ENCODE assay signal across 8 cellular contexts in the genomic region with DNA sequence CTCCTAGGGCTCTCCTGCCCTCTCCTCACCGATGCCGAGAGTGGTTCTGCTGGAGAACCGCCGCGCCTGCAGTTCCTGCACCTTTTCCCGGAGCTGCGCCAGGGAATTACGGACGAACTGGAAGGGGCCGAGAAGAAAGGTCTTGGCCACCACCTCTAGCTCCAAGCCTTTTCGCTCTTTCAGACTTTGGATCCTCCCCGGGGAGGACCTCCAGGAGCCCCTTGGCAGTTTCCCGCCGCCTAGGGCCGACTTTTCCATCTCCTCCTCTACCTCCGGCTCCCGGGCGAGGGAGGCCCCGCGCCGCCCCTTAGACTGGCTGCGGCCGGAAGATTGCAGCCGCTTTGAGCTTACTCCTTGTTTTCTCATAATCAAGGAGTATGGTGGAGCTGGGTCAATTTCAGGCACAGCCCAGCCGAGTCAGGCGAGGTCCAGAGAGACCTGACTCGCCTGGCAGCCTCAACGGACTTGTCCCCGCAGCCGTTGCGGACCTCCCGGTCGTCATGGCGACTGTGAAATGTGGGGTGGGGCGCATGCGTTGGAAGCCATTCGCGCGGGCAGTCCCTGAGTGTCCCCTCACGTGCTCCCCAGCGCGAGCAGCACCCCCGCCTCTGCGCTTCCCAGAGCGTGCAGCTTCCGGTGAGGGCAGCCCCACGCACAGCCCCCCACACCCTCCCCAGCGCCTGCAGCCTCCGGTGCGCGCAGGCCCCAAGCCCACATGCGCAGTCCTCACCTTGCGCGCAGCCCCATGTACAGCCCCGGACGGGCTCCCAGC. TPM values are rescaled to one million over a fixed set of nuclear protein-coding genes. Genes with fewer than 3 reads are reported as not detected.
DNase-seq lines count a peak whose midpoint lies in the region; ATAC-seq and TF ChIP-seq lines count a peak whose summit lies in the region.

A gene (minus strand): TSS at position 466 of the 772 bp plus-strand sequence. CDS start 100 bp downstream, at position 366.

- H3K4me3 Mint-ChIP-seq in IgD-negative memory B cell, result peak within 1 kb of the TSS; percentile 63 to 82 (median 72)
- H3K4me3 Mint-ChIP-seq in T-helper 17 cell, result peak within 1 kb of the TSS; percentile 82

- DNase-seq in AG20443 (ENCODE audit: low spot score) (peak; percentile 38), T-helper 17 cell (peak in 2 of 3 donors; percentile 12 to 24), body of pancreas (peak; percentile 66 to 82 (median 74)), iPS DF 19.7 (ENCODE audit: low read depth, low spot score) (peak; percentile 7), renal cortical epithelial cell (ENCODE audit: low read depth) (peak; percentile 38), LoVo (ENCODE audit: low spot score) (no peak)

- H3K4me1 Mint-ChIP-seq in IgD-negative memory B cell, result peaks cover 0 to 20% (median 15%) of the 10 kb centered on the region in 3 donors
- peaks cover 12% of the 10 kb centered on the region for H3K4me1 Mint-ChIP-seq in T-helper 17 cell

- no peak within 1 kb of the TSS for H3K27ac Mint-ChIP-seq in IgD-negative memory B cell
- no peak within 1 kb of the TSS for H3K27ac Mint-ChIP-seq in T-helper 17 cell

- TF ChIP-seq POLR2A in body of pancreas (IDR thresholded peaks at IDR 0.05), result peak in 2 of 3 donors; percentile 25 to 45

- H3K9me3 Mint-ChIP-seq in IgD-negative memory B cell, result no peaks in the 10 kb centered on the region

- H3K27me3 ChIP-seq in body of pancreas, result no peaks in the 10 kb centered on the region

- peaks cover 24% of the 10 kb centered on the region for H3K27me3 Mint-ChIP-seq in IgD-negative memory B cell
- peaks cover 38% of the 10 kb centered on the region for H3K27me3 Mint-ChIP-seq in T-helper 17 cell

- ATAC-seq in GM19397 (IDR thresholded peaks at IDR 0.05; ENCODE audit: unreplicated experiment) (peak; percentile 78), T-helper 17 cell (peak; percentile 36), body of pancreas (peak; percentile 89)

- peak in 2 of 7 experiments; percentile 7 to 8 for TF ChIP-seq CTCF in body of pancreas (IDR thresholded peaks at IDR 0.05)

- H3K9me3 ChIP-seq in T-helper 17 cell (ENCODE audit: control insufficient read depth, low read length, poor library complexity, severe bottlenecking) (no peaks in the 10 kb centered on the region), body of pancreas (no peaks in the 10 kb centered on the region)

- no peaks in the 10 kb centered on the region for H3K4me1 ChIP-seq in body of pancreas

- peak within 1 kb of the TSS; percentile 48 to 54 for H3K4me3 ChIP-seq in body of pancreas

- intact Hi-C loops in body of pancreas (cut with DNase I), result no loop called here

- H3K36me3 Mint-ChIP-seq in IgD-negative memory B cell, result no peaks in the 10 kb centered on the region
- H3K36me3 Mint-ChIP-seq in T-helper 17 cell (ENCODE audit: low read depth), result peaks cover 6% of the 10 kb centered on the region

- no peaks in the 10 kb centered on the region for H3K36me3 ChIP-seq in body of pancreas (replicated peaks in 1 of 2; ENCODE audit: insufficient read depth in 1 of 2, low read depth in 2 of 2)

- WGBS in body of pancreas, 2 donors, result 0 to 1% methylated on average over 25 to 53 of the region's 56 CpGs

- peak within 1 kb of the TSS in 3 of 4 donors; percentile 36 to 64 (median 56) for H3K27ac ChIP-seq in body of pancreas

RNA-seq across cellular contexts. Expression of the gene that starts here (rescaled TPM):
- polyA plus RNA-seq in IgD-negative memory B cell, result not detected
- total RNA-seq in T-helper 17 cell (1 to 10 TPM in 1 of 2 donors, not detected in 1; 2.0 TPM), body of pancreas (1 to 10 TPM; 5.2 to 5.6 TPM), renal cortical epithelial cell (3.6 and 20.8 TPM in 2 replicates)

Comparison
In these comparisons a context has a peak if more than half of its experiments do, and no peak if none do; other contexts are left out.
1. ATAC-seq: peak in every context shown above with its lines; median percentile 89 in body of pancreas; 78 in GM19397; 36 in T-helper 17 cell.